In the genomic region with DNA sequence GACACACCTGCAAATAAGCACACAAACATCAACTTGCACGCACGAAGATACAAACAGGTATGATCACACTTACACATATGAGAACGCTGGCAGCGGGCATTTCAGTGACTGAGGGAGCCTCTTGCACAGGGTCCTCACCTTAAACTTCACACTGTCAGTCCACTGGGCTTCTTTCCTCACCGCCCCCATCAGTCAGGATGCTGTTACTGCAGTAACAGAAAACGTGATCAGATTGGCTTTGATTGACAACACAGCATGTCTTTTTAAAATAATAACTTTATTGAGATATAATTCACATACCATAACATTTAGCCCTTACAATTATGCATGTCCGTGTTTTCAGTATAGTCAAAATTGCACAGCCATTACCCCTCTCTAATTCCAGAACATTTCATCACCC, we compare ENCODE assay signal across 12 cellular contexts. TPM values are rescaled to one million over a fixed set of nuclear protein-coding genes. Genes with fewer than 3 reads are reported as not detected.
A peak's percentile ranks its signal among the peaks of the same experiment; 100 is the strongest.
DNase-seq lines count a peak whose midpoint lies in the region; ATAC-seq, FAIRE-seq and TF ChIP-seq lines count a peak whose summit lies in the region.
"Had no signal": no experiment of that assay in that cellular context is flagged by ENCODE, and none has a peak within 500 bp of the region (broad histone marks: within the 10 kb centered on the region; RNA-seq: fewer than 3 reads in every experiment).

No MANE protein-coding gene starts in this region.

- H2AFZ ChIP-seq in DND-41 (ENCODE audit: low read depth, low read length), result no peak overlapping the region
- H2AFZ ChIP-seq in OCI-LY1 (ENCODE audit: low read length), result no peak overlapping the region

- H3K4me3 ChIP-seq in AG09309 (ENCODE audit: control insufficient read depth, low read depth, low read length), result no peak overlapping the region
- no peak overlapping the region for H3K4me3 ChIP-seq in DND-41 (ENCODE audit: low read depth in 1 of 2, low read length in 2 of 2)
- no peak overlapping the region for H3K4me3 ChIP-seq in OCI-LY1 (ENCODE audit: low read depth, low read length, poor library complexity, severe bottlenecking)
- no peak overlapping the region for H3K4me3 ChIP-seq in pancreas
- H3K4me3 ChIP-seq: stomach had no signal

- H3K4me3 Mint-ChIP-seq in stimulated activated effector memory CD8-positive, alpha-beta T cell treated with anti-CD3 and anti-CD28 coated beads, Interleukin-12 subunit alpha, Interleukin-12 subunit beta, amount 100 ng/mL, for 72 hours, result no peak overlapping the region

- H3K36me3 Mint-ChIP-seq in stimulated activated effector memory CD8-positive, alpha-beta T cell treated with anti-CD3 and anti-CD28 coated beads, Interleukin-12 subunit alpha, Interleukin-12 subunit beta, amount 100 ng/mL, for 72 hours, result peaks cover 6% of the 10 kb centered on the region

- TF ChIP-seq CTCF in AG09309 (IDR thresholded peaks at IDR 0.05; ENCODE audit: control insufficient read depth, insufficient read depth, low read depth, low read length, missing control alignments) (peak; percentile 47), DND-41 (IDR thresholded peaks at IDR 0.05; ENCODE audit: borderline replicate concordance, extremely low read depth, low read length, poor library complexity, severe bottlenecking) (peak; percentile 48), OCI-LY1 (IDR thresholded peaks at IDR 0.05; ENCODE audit: low read length) (peak; percentile 74), foreskin keratinocyte (conservative IDR thresholded peaks at IDR 0.05) (peak; percentile 50), pancreas (IDR thresholded peaks at IDR 0.05) (no peak)

- H3K9me2 ChIP-seq in OCI-LY1 (ENCODE audit: low read depth, low read length), result no peaks in the 10 kb centered on the region

- H3K9ac ChIP-seq in DND-41 (ENCODE audit: low read depth, low read length) (no peak overlapping the region), OCI-LY1 (ENCODE audit: low read length) (no peak overlapping the region)

- 0 out of 2 replicates have a peak, but pooled peaks cover 4% of the 10 kb centered on the region for H4K20me1 ChIP-seq in DND-41 (ENCODE audit: insufficient read depth, low read length)
- H4K20me1 ChIP-seq in OCI-LY1 (ENCODE audit: insufficient read depth, low read length), result no peaks in the 10 kb centered on the region

- 27 to 45% methylated on average over 7 of the region's 7 CpGs for WGBS in pancreas, 2 donors

- H3K9me3 ChIP-seq in DND-41 (ENCODE audit: insufficient read depth, low read length, severe bottlenecking) (no peaks in the 10 kb centered on the region), OCI-LY1 (ENCODE audit: low read length) (no peaks in the 10 kb centered on the region), pancreas (no peaks in the 10 kb centered on the region)
- H3K9me3 ChIP-seq: stomach had no signal

- no peaks in the 10 kb centered on the region for H3K9me3 Mint-ChIP-seq in stimulated activated effector memory CD8-positive, alpha-beta T cell treated with anti-CD3 and anti-CD28 coated beads, Interleukin-12 subunit alpha, Interleukin-12 subunit beta, amount 100 ng/mL, for 72 hours

- no peak overlapping the region for H3K27ac ChIP-seq in DND-41 (ENCODE audit: low read length)
- H3K27ac ChIP-seq in OCI-LY1 (ENCODE audit: low read depth, low read length, poor library complexity, severe bottlenecking), result no peak overlapping the region
- H3K27ac ChIP-seq in foreskin keratinocyte, result no peak overlapping the region
- no peak overlapping the region for H3K27ac ChIP-seq in pancreas
- H3K27ac ChIP-seq: stomach had no signal

- H3K4me2 ChIP-seq in DND-41 (ENCODE audit: insufficient read depth, low read length) (no peak overlapping the region), OCI-LY1 (ENCODE audit: low read length) (no peak overlapping the region)

- ATAC-seq in DND-41 (ENCODE audit: insufficient read depth, low read depth), result no peak
- no peak for ATAC-seq in foreskin keratinocyte
- no peak for ATAC-seq in pancreas
- no peak for ATAC-seq in stimulated activated effector memory CD8-positive, alpha-beta T cell treated with anti-CD3 and anti-CD28 coated beads, Interleukin-12 subunit alpha, Interleukin-12 subunit beta, amount 100 ng/mL, for 72 hours

- intact Hi-C loops in pancreas (cut with DNase I), result no loop called here

- H3F3A ChIP-seq in OCI-LY1 (ENCODE audit: insufficient read depth, low read length), result no peaks in the 10 kb centered on the region

- FAIRE-seq in pancreas (lab: Jason Lieb, UNC), result no peak

- no peak overlapping the region for H3K27ac Mint-ChIP-seq in stimulated activated effector memory CD8-positive, alpha-beta T cell treated with anti-CD3 and anti-CD28 coated beads, Interleukin-12 subunit alpha, Interleukin-12 subunit beta, amount 100 ng/mL, for 72 hours

- H3K27me3 ChIP-seq in DND-41 (ENCODE audit: insufficient read depth, low read length, poor library complexity) (no peaks in the 10 kb centered on the region), OCI-LY1 (ENCODE audit: insufficient read depth, low read length) (no peaks in the 10 kb centered on the region), foreskin keratinocyte (peaks cover 5% of the 10 kb centered on the region), pancreas (no peaks in the 10 kb centered on the region)

- H3K4me1 ChIP-seq in DND-41 (ENCODE audit: insufficient read depth, low read length) (no peaks in the 10 kb centered on the region), OCI-LY1 (ENCODE audit: insufficient read depth, low read length, severe bottlenecking) (peaks cover 18% of the 10 kb centered on the region), foreskin keratinocyte (no peaks in the 10 kb centered on the region), pancreas (no peaks in the 10 kb centered on the region)

- H3K79me2 ChIP-seq in DND-41 (ENCODE audit: insufficient read depth, low read length) (no peaks in the 10 kb centered on the region), OCI-LY1 (ENCODE audit: insufficient read depth, low read length) (no peaks in the 10 kb centered on the region)

- H3K36me3 ChIP-seq in DND-41 (ENCODE audit: insufficient read depth, low read length), result no peaks in the 10 kb centered on the region
- no peaks in the 10 kb centered on the region for H3K36me3 ChIP-seq in OCI-LY1 (ENCODE audit: insufficient read depth, low read length)
- no peaks in the 10 kb centered on the region for H3K36me3 ChIP-seq in pancreas
- H3K36me3 ChIP-seq: stomach had no signal

- H3K4me1 Mint-ChIP-seq in stimulated activated effector memory CD8-positive, alpha-beta T cell treated with anti-CD3 and anti-CD28 coated beads, Interleukin-12 subunit alpha, Interleukin-12 subunit beta, amount 100 ng/mL, for 72 hours, result peaks cover 46% of the 10 kb centered on the region

- DNase-seq in AG09309 (ENCODE audit: low read depth) (no peak), DND-41 (no peak), foreskin keratinocyte (no peak), pancreas (no peak), middle frontal gyrus (ENCODE audit: extremely low spot score, low spot score) (no peak)
- DNase-seq in stimulated activated effector memory CD8-positive, alpha-beta T cell treated with anti-CD3 and anti-CD28 coated beads, Interleukin-12 subunit alpha, Interleukin-12 subunit beta, amount 100 ng/mL, for 72 hours (ENCODE audit: low spot score in 2 of 2), result no peak
- DNase-seq in stimulated activated naive CD4-positive, alpha-beta T cell (lab: John Stamatoyannopoulos, UW), result no peak
- DNase-seq: activated T-cell treated with anti-CD3 and anti-CD28 coated beads, Interleukin-2, amount 50 U/mL, for 1 hour; foreskin melanocyte; stomach had no signal

RNA-seq across cellular contexts. Expression of a gene that starts 8.2 kb away (rescaled TPM):
- total RNA-seq in foreskin keratinocyte (not detected in 2 replicates), pancreas (not detected)
- polyA plus RNA-seq in foreskin keratinocyte (not detected in 2 replicates), pancreas (not detected)
- total RNA-seq: pulmonary artery endothelial cell, stomach had no signal
- polyA plus RNA-seq: stomach had no signal

RNA-seq across cellular contexts. Expression of a gene that starts 20.8 kb away (rescaled TPM):
- total RNA-seq in foreskin keratinocyte (3.0 and 3.6 TPM in 2 replicates), pancreas (1 to 10 TPM in 2 of 6 donors, under 1 TPM in 4; 0.51 to 1.3 (median 0.87) TPM)
- polyA plus RNA-seq in foreskin keratinocyte (1.8 and 1.9 TPM in 2 replicates), pancreas (under 1 TPM; 0.30 to 0.31 TPM)

RNA-seq across cellular contexts. Expression of a gene that starts 29.0 kb away (rescaled TPM):
- total RNA-seq in foreskin keratinocyte, result not detected in 2 replicates
- 0.03 TPM in 1 of 2 replicates, not detected in the other for polyA plus RNA-seq in foreskin keratinocyte
- total RNA-seq in pancreas, result under 1 TPM; 0.09 to 0.53 (median 0.26) TPM
- polyA plus RNA-seq in pancreas, result 1 to 10 TPM; 1.3 to 1.4 TPM
- total RNA-seq: pulmonary artery endothelial cell had no signal

Comparison
In these comparisons a context has a peak if more than half of its experiments do, and no peak if none do; other contexts are left out.
1. CTCF ChIP-seq: peak in AG09309 (single experiment), DND-41 (single experiment), OCI-LY1 (single experiment) and foreskin keratinocyte (single experiment); none in pancreas (0 of 4).